ENCODE assay signal across 8 cellular contexts in genomic region chr1:8025061-8025670, GRCh38. TPM values are rescaled to one million over a fixed set of nuclear protein-coding genes. Genes with fewer than 3 reads are reported as not detected.
DNase-seq lines count a peak whose midpoint lies in the region; TF ChIP-seq lines count a peak whose summit lies in the region.

No MANE protein-coding gene starts in this region.

- peak overlapping the region; percentile 90 for H3K27ac Mint-ChIP-seq in neural crest cell (ENCODE audit: unreplicated experiment)

- TF ChIP-seq CTCF in epithelial cell of esophagus (IDR thresholded peaks at IDR 0.05; ENCODE audit: insufficient read depth, low read depth, low read length, missing control alignments) (no peak), neural crest cell (conservative IDR thresholded peaks at IDR 0.05) (no peak), OCI-LY7 (conservative IDR thresholded peaks at IDR 0.05; ENCODE audit: low read length) (no peak)

- H3K4me3 ChIP-seq in epithelial cell of esophagus (ENCODE audit: low read length) (peak overlapping the region; percentile 71), OCI-LY7 (ENCODE audit: low read depth, low read length, poor library complexity, severe bottlenecking) (no peak overlapping the region)

- H3K4me1 ChIP-seq in OCI-LY7 (ENCODE audit: insufficient read depth, low read length, poor library complexity, severe bottlenecking), result no peaks in the 10 kb centered on the region

- POLR2A ChIA-PET in OCI-LY7 (lab: Charles Lee), result no interaction called here

- H3K36me3 Mint-ChIP-seq in neural crest cell (ENCODE audit: low read depth), result no peaks in the 10 kb centered on the region

- no peaks in the 10 kb centered on the region for H3K9me2 ChIP-seq in OCI-LY7 (ENCODE audit: insufficient read depth, low read length)

- H3K9me3 ChIP-seq in OCI-LY7 (ENCODE audit: low read length), result no peaks in the 10 kb centered on the region

- peak; percentile 36 for DNase-seq in ELF-1 (ENCODE audit: low read depth, low spot score)
- DNase-seq in NCI-H526 treated with DMSO at 0.1 percent for 48 hours (lab: John Stamatoyannopoulos, UW), result peak; percentile 24
- DNase-seq in epithelial cell of esophagus (ENCODE audit: low read depth), result peak; percentile 75
- DNase-seq in neural crest cell (ENCODE audit: low read depth, low spot score), result no peak
- DNase-seq in OCI-M2 (lab: John Stamatoyannopoulos, UW; ENCODE audit: unreplicated experiment), result no peak
- no peak for DNase-seq in OCI-LY7 (ENCODE audit: low spot score)
- DNase-seq in HCEC 1CT, result no peak
- no peak for DNase-seq in activated gamma-delta T cell (lab: John Stamatoyannopoulos, UW)

- H3K4me1 Mint-ChIP-seq in neural crest cell, result peaks cover 69% of the 10 kb centered on the region

- H3K36me3 ChIP-seq in OCI-LY7 (ENCODE audit: insufficient read depth, low read length), result no peaks in the 10 kb centered on the region

- intact Hi-C loops in OCI-LY7 (cut with micrococcal nuclease; ENCODE audit: unreplicated experiment), result no loop called here

- no peaks in the 10 kb centered on the region for H4K20me1 ChIP-seq in OCI-LY7 (ENCODE audit: insufficient read depth, low read length)

- CTCF ChIA-PET in OCI-LY7 (lab: Charles Lee; ENCODE audit: unreplicated experiment), result no interaction called here

- H3K9me3 Mint-ChIP-seq in neural crest cell, result no peaks in the 10 kb centered on the region

- peaks cover 5% of the 10 kb centered on the region for H3K27me3 Mint-ChIP-seq in neural crest cell (ENCODE audit: low read depth)

- no peak overlapping the region for H3K27ac ChIP-seq in OCI-LY7 (ENCODE audit: low read depth, low read length, poor library complexity, severe bottlenecking)

- H3K4me3 Mint-ChIP-seq in neural crest cell, result peak overlapping the region; percentile 89

- no peak overlapping the region for H2AFZ ChIP-seq in OCI-LY7 (ENCODE audit: low read length)

- BruUV-seq in OCI-LY7 (replicated peaks; lab: Mats Ljungman, UMichigan), result no TSS peak

- H3K4me2 ChIP-seq in OCI-LY7 (ENCODE audit: low read length), result no peak overlapping the region

- H3K79me2 ChIP-seq in OCI-LY7 (ENCODE audit: insufficient read depth, low read depth, low read length), result no peaks in the 10 kb centered on the region

RNA-seq across cellular contexts. Expression of gene ERRFI1, which starts 0.9 kb away (rescaled TPM):
- total RNA-seq in neural crest cell (23.3 and 24.0 TPM in 2 replicates), OCI-LY7 (2022) (not detected in 2 replicates)
- not detected in 2 replicates for total RNA-seq in OCI-LY7 (2014; rRNA removed; shearing (Covaris generic))

Comparison
In these comparisons a context has a peak if more than half of its experiments do, and no peak if none do; other contexts are left out.
1. DNase-seq: peak in ELF-1 (single experiment), NCI-H526 treated with DMSO at 0.1 percent for 48 hours (single experiment) and epithelial cell of esophagus (single experiment); none in neural crest cell (single experiment), OCI-M2 (single experiment), OCI-LY7 (single experiment), HCEC 1CT (single experiment) and activated gamma-delta T cell (single experiment).
2. RNA of gene ERRFI1, which starts 0.9 kb away (total RNA-seq): 23.3 to 24.0 TPM in neural crest cell; not detected in OCI-LY7; every median in the first group is over 10 times any median in the second.